In the genomic region with DNA sequence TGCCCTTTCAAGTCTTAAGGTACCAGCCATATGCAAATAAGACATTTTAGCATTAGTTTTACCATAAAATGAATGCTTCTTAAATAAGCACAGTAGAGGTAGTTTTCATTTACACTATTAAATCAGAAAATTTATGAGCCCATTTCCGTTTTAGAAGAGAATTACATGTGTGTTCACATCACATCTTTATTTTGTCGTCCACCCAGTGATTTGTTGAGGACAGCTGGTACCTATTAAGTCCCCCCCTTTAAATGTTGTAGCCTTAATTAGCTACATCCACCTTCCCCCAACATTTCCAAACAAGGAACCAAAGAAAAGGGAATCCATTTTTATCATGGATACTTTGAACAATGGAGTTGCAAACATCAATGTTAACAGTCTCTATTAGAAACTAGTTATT, we compare ENCODE assay signal across 1 cellular context.
TF ChIP-seq lines count a peak whose summit lies in the region.

No MANE protein-coding gene starts in this region.

TF ChIP-seq in K562, 482 proteins besides CTCF, POLR2A, EP300 and RAD21:
- TF ChIP-seq CBX8 (IDR thresholded peaks at IDR 0.05; ENCODE audit: borderline replicate concordance, extremely low read depth, low read depth, low read length, poor library complexity, severe bottlenecking) = peak; percentile 35
- no peak for TF ChIP-seq KAT2B (IDR thresholded peaks at IDR 0.05; ENCODE audit: low read depth, low read length)
